8 cellular contexts compared by ENCODE assay signal in the genomic region with DNA sequence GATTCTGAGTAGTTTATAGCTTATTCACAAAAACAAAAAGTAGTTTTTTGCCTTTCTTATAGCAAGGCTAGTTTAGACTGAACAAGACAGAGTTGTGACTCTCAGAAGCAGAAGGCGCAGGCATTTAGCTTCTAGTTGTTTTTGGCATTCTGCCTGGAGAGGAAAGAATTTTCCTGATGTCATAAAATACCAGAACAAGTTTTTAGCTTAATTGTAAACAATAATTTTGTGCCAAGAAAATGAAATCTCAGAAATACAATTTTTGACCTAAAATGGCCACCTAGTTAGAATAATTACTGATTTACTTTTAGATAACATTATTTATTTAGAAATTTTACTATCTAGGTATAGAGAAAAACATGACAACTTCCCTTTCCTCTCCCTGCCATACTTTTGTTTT. TPM values are rescaled to one million over a fixed set of nuclear protein-coding genes. Genes with fewer than 3 reads are reported as not detected.
DNase-seq lines count a peak whose midpoint lies in the region; ATAC-seq and TF ChIP-seq lines count a peak whose summit lies in the region.

No MANE protein-coding gene starts in this region.

- H3K9me3 ChIP-seq in OCI-LY7 (ENCODE audit: low read length) = no peaks in the 10 kb centered on the region

- peaks cover 56% of the 10 kb centered on the region for H3K4me1 Mint-ChIP-seq in activated T-cell treated with anti-CD3 and anti-CD28 coated beads, Interleukin-2, amount 50 U/mL, for 24 hours (ENCODE audit: low read depth)

- H4K20me1 ChIP-seq in OCI-LY7 (ENCODE audit: insufficient read depth, low read length) = no peaks in the 10 kb centered on the region

- DNase-seq in activated T-cell treated with anti-CD3 and anti-CD28 coated beads, Interleukin-2, amount 50 U/mL, for 24 hours = no peak
- DNase-seq in activated T-cell treated with anti-CD3 and anti-CD28 coated beads for 4 hours (no peak), OCI-LY7 (ENCODE audit: low spot score) (no peak), left colon (no peak), stromal cell of bone marrow (ENCODE audit: low read depth) (peak; percentile 83), NCI-H146 treated with DMSO at 0.1 percent for 48 hours (lab: John Stamatoyannopoulos, UW; ENCODE audit: unreplicated experiment) (no peak)
- peak; percentile 13 for DNase-seq in central memory CD4-positive, alpha-beta T cell

- no TSS peak for BruUV-seq in OCI-LY7 (replicated peaks; lab: Mats Ljungman, UMichigan)

- no peak overlapping the region for H3K27ac Mint-ChIP-seq in activated T-cell treated with anti-CD3 and anti-CD28 coated beads, Interleukin-2, amount 50 U/mL, for 24 hours

- peak overlapping the region; percentile 86 for H3K4me3 Mint-ChIP-seq in activated T-cell treated with anti-CD3 and anti-CD28 coated beads, Interleukin-2, amount 50 U/mL, for 24 hours

- peak overlapping the region; percentile 84; the same call in 1 of the 2 replicates for H2AFZ ChIP-seq in OCI-LY7 (ENCODE audit: low read length)

- H3K36me3 Mint-ChIP-seq in activated T-cell treated with anti-CD3 and anti-CD28 coated beads, Interleukin-2, amount 50 U/mL, for 24 hours (ENCODE audit: low read depth) = peaks cover 4% of the 10 kb centered on the region

- intact Hi-C loops in OCI-LY7 (cut with micrococcal nuclease; ENCODE audit: unreplicated experiment) (loop anchor here (10.0 kb wide), 1 partner anchor 251 kb away; a partner anchor contains a TSS), left colon (cut with DNase I, micrococcal nuclease) (loop anchor here in 1 of 2 donors (2.0 kb wide), 1 partner anchor 27 kb away; a partner anchor contains a TSS)

- H3K36me3 ChIP-seq in OCI-LY7 (ENCODE audit: insufficient read depth, low read length) = no peaks in the 10 kb centered on the region

- peak overlapping the region; percentile 72 for H3K4me3 ChIP-seq in OCI-LY7 (ENCODE audit: low read depth, low read length, poor library complexity, severe bottlenecking)

- CTCF ChIA-PET in OCI-LY7 (lab: Charles Lee; ENCODE audit: unreplicated experiment) = interaction anchor here (1.5 kb wide), 1 partner anchor 27 kb away, joined by 5 read pairs; a partner anchor contains a TSS

- H3K79me2 ChIP-seq in OCI-LY7 (ENCODE audit: insufficient read depth, low read depth, low read length) = peaks cover 19% of the 10 kb centered on the region; the same call in 1 of the 2 replicates

- peak overlapping the region; percentile 80 for H3K4me2 ChIP-seq in OCI-LY7 (ENCODE audit: low read length)

- ATAC-seq in left colon (peak; percentile 48), GM19463 (IDR thresholded peaks at IDR 0.05; ENCODE audit: unreplicated experiment) (no peak)

- no peaks in the 10 kb centered on the region for H3K9me3 Mint-ChIP-seq in activated T-cell treated with anti-CD3 and anti-CD28 coated beads, Interleukin-2, amount 50 U/mL, for 24 hours

- no peaks in the 10 kb centered on the region for H3K27me3 Mint-ChIP-seq in activated T-cell treated with anti-CD3 and anti-CD28 coated beads, Interleukin-2, amount 50 U/mL, for 24 hours

- peaks cover 38% of the 10 kb centered on the region for H3K4me1 ChIP-seq in OCI-LY7 (ENCODE audit: insufficient read depth, low read length, poor library complexity, severe bottlenecking)

- no peak for TF ChIP-seq CTCF in OCI-LY7 (conservative IDR thresholded peaks at IDR 0.05; ENCODE audit: low read length)

- POLR2A ChIA-PET in OCI-LY7 (lab: Charles Lee) = interaction anchor here (0.5 to 9.8 kb wide), 16 partner anchors 9 to 236 kb away, joined by 3 to 193 read pairs (median 7); a partner anchor contains a TSS

- H3K9me2 ChIP-seq in OCI-LY7 (ENCODE audit: insufficient read depth, low read length) = no peaks in the 10 kb centered on the region

- H3K27ac ChIP-seq in OCI-LY7 (ENCODE audit: low read depth, low read length, poor library complexity, severe bottlenecking) = no peak overlapping the region

RNA-seq across cellular contexts. Expression of a gene that starts 1.0 kb away (rescaled TPM):
- total RNA-seq in OCI-LY7 (2014; rRNA removed; shearing (Covaris generic)) = 9.0 and 12.6 TPM in 2 replicates
- total RNA-seq in OCI-LY7 (2022) (14.9 and 15.8 TPM in 2 replicates), left colon (10 to 100 TPM; 10.5 to 15.9 TPM)

RNA-seq across cellular contexts. Expression of a gene that starts 26.9 kb away (rescaled TPM):
- 234 and 256 TPM in 2 replicates for total RNA-seq in OCI-LY7 (2014; rRNA removed; shearing (Covaris generic))
- 301 and 325 TPM in 2 replicates for total RNA-seq in OCI-LY7 (2022)
- 10 to 100 TPM; 78.0 to 94.7 TPM for total RNA-seq in left colon

RNA-seq across cellular contexts. Expression of a gene that starts 40.0 kb away (rescaled TPM):
- total RNA-seq in OCI-LY7 (2014; rRNA removed; shearing (Covaris generic)) = 0.15 TPM in 1 of 2 replicates, not detected in the other
- total RNA-seq in OCI-LY7 (2022) (not detected in 2 replicates), left colon (10 to 100 TPM; 30.5 to 32.4 TPM)

Comparison
In these comparisons a context has a peak if more than half of its experiments do, and no peak if none do; other contexts are left out.
1. DNase-seq: peak in central memory CD4-positive, alpha-beta T cell (single experiment) and stromal cell of bone marrow (single experiment); none in activated T-cell treated with anti-CD3 and anti-CD28 coated beads, Interleukin-2, amount 50 U/mL, for 24 hours (single experiment), activated T-cell treated with anti-CD3 and anti-CD28 coated beads for 4 hours (single experiment), OCI-LY7 (single experiment), left colon (0 of 2) and NCI-H146 treated with DMSO at 0.1 percent for 48 hours (single experiment).
2. RNA of a gene that starts 40.0 kb away (total RNA-seq): 30.5 to 32.4 TPM in left colon; 0.15 TPM in OCI-LY7; every median in the first group is over 10 times any median in the second.